In genomic region chrX:69146739-69147138, GRCh38 we compare ENCODE assay signal across 20 cellular contexts.
"Had no signal": no experiment of that assay in that cellular context is flagged by ENCODE, and none has a peak within 500 bp of the region (broad histone marks: within the 10 kb centered on the region; RNA-seq: fewer than 3 reads in every experiment).

No MANE protein-coding gene starts in this region.

- H3K27ac ChIP-seq: colonic mucosa, heart left ventricle, parathyroid adenoma, psoas muscle, suprapubic skin, thyroid gland had no signal

- H3K27me3 ChIP-seq: colonic mucosa, suprapubic skin, thyroid gland had no signal

- ATAC-seq: heart left ventricle; psoas muscle; stimulated activated naive CD8-positive, alpha-beta T cell treated with anti-CD3 and anti-CD28 coated beads, Interleukin-15, Interleukin-2, amounts not matched to agents 100 U/mL and 50 U/mL, for 24 hours had no signal

- DNase-seq: colonic mucosa; dermis blood vessel endothelial cell; heart left ventricle; hypothalamus; kidney glomerular epithelial cell; mesendoderm; naive B cell; occipital lobe; psoas muscle; retina; small intestine; stimulated activated CD4-positive, alpha-beta T cell treated with anti-CD3 and anti-CD28 coated beads, Interleukin-12 subunit alpha, Interleukin-12 subunit beta, amount 100 ng/mL, for 4 hours; stimulated activated CD4-positive, alpha-beta T cell treated with anti-CD3 and anti-CD28 coated beads, Interleukin-2, amount 100 ng/mL, for 48 hours; stimulated activated naive CD8-positive, alpha-beta T cell treated with anti-CD3 and anti-CD28 coated beads, Interleukin-15, Interleukin-2, amounts not matched to agents 100 U/mL and 50 U/mL, for 24 hours; thyroid gland had no signal

- H3K9me3 ChIP-seq: colonic mucosa, heart left ventricle, psoas muscle, suprapubic skin, thyroid gland had no signal

- H3K36me3 ChIP-seq: colonic mucosa, heart left ventricle, suprapubic skin, thyroid gland had no signal

- H3K9ac ChIP-seq: parathyroid adenoma had no signal

- H2AFZ ChIP-seq: parathyroid adenoma had no signal

- H3K4me3 ChIP-seq: colonic mucosa, heart left ventricle, psoas muscle, suprapubic skin, thyroid gland had no signal

- H3K4me1 ChIP-seq: colonic mucosa, heart left ventricle, parathyroid adenoma, psoas muscle, suprapubic skin, thyroid gland had no signal

- FAIRE-seq: frontal cortex, islet of Langerhans, small intestine, urothelium cell line had no signal

- H3K79me2 ChIP-seq: parathyroid adenoma had no signal
